18 cellular contexts compared by ENCODE assay signal in the genomic region with DNA sequence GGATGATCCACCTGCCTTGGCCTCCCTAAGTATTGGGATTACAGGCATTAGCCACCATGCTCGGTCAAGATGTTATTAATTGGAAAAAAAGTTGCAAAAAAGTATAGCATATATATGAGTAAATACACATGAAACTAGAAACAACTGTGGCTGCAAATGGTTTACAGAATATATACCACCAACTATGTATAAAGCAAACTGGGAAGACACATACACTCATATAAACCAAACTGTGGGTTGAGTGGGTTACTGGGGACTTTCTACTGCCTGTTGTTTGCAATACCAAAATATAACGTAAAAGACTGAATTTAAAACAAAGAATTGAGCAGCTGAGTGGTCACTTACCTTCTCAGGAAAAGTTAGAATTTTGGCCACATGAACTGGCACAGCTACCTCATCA.
"Had no signal": no experiment of that assay in that cellular context is flagged by ENCODE, and none has a peak within 500 bp of the region (broad histone marks: within the 10 kb centered on the region; RNA-seq: fewer than 3 reads in every experiment).

No MANE protein-coding gene starts in this region.

- H3K4me1 Mint-ChIP-seq: immature natural killer cell had no signal

- ATAC-seq: foreskin keratinocyte, gastroesophageal sphincter, heart left ventricle, left colon, left lobe of liver, lower lobe of right lung had no signal

- DNase-seq: dermis blood vessel endothelial cell; dorsolateral prefrontal cortex; effector CD4-positive, alpha-beta T cell; effector memory CD4-positive, alpha-beta T cell; foreskin keratinocyte; heart left ventricle; hypothalamus; immature natural killer cell; islet precursor cell; kidney; kidney glomerular epithelial cell; left colon; left ventricle myocardium inferior; lower lobe of right lung; mesenchymal stem cell; midbrain had no signal

- H3K27ac Mint-ChIP-seq: immature natural killer cell had no signal

- H3K4me3 Mint-ChIP-seq: immature natural killer cell had no signal

- H3K9me3 Mint-ChIP-seq: immature natural killer cell had no signal
